ENCODE assay signal across 18 cellular contexts in genomic region chr7:159119851-159120539, GRCh38. TPM values are rescaled to one million over a fixed set of nuclear protein-coding genes. Genes with fewer than 3 reads are reported as not detected.
DNase-seq lines count a peak whose midpoint lies in the region; TF ChIP-seq lines count a peak whose summit lies in the region.
"Had no signal": no experiment of that assay in that cellular context is flagged by ENCODE, and none has a peak within 500 bp of the region (broad histone marks: within the 10 kb centered on the region; RNA-seq: fewer than 3 reads in every experiment).

No MANE protein-coding gene starts in this region.

- H3K9ac ChIP-seq in endodermal cell (ENCODE audit: extremely low read depth, low read length, poor library complexity, severe bottlenecking) (no peak overlapping the region), neuronal stem cell (ENCODE audit: low read depth, low read length, poor library complexity) (no peak overlapping the region)

- H2AFZ ChIP-seq in neuronal stem cell (ENCODE audit: low read length): no peak overlapping the region

- no peak overlapping the region for H2BK12ac ChIP-seq in neuronal stem cell (ENCODE audit: low read length)

- H3K23ac ChIP-seq in neuronal stem cell (ENCODE audit: low read depth, low read length, poor library complexity): peak overlapping the region; percentile 89

- TF ChIP-seq CTCF in left ventricle myocardium inferior (IDR thresholded peaks at IDR 0.05; ENCODE audit: borderline replicate concordance) (no peak), endodermal cell (conservative IDR thresholded peaks at IDR 0.05) (no peak)

- H2BK120ac ChIP-seq in neuronal stem cell (ENCODE audit: low read depth, low read length): no peak overlapping the region

- no peaks in the 10 kb centered on the region for H3K79me1 ChIP-seq in neuronal stem cell (ENCODE audit: low read depth, low read length)

- H3K4ac ChIP-seq in neuronal stem cell (ENCODE audit: low read length): no peak overlapping the region

- H3K27me3 ChIP-seq in left ventricle myocardium inferior (ENCODE audit: low read depth) (no peaks in the 10 kb centered on the region), endodermal cell (ENCODE audit: control insufficient read depth, insufficient read depth, low read length, poor library complexity, severe bottlenecking) (no peaks in the 10 kb centered on the region), neuronal stem cell (ENCODE audit: control insufficient read depth in 3 of 3, insufficient read depth in 3 of 3, low read depth in 1 of 3, low read length in 3 of 3) (peaks cover 0 to 20% (median 0%) of the 10 kb centered on the region in 3 experiments)

- 80 to 100% methylated on average over 1 to 11 of the region's 11 CpGs for WGBS in endodermal cell (ENCODE audit: insufficient coverage in 1 of 2, insufficient read length in 1 of 2), 2 experiments
- no CpG with 5 or more reads among the region's 11 CpGs for WGBS in neuronal stem cell (ENCODE audit: extremely low coverage in 2 of 2, insufficient read length in 2 of 2, insufficient replicate concordance in 1 of 2), 2 donors

- H3K4me3 ChIP-seq in left ventricle myocardium inferior: no peak overlapping the region
- H3K4me3 ChIP-seq in endodermal cell (ENCODE audit: low read length): no peak overlapping the region
- H3K4me3 ChIP-seq in neuronal stem cell (ENCODE audit: low read length in 2 of 2): no peak overlapping the region

- H3K27ac Mint-ChIP-seq in endodermal cell: no peak overlapping the region
- H3K27ac Mint-ChIP-seq: CD4-positive, CD25-positive, alpha-beta regulatory T cell had no signal

- no peaks in the 10 kb centered on the region for H3K9me3 Mint-ChIP-seq in endodermal cell
- H3K9me3 Mint-ChIP-seq: CD4-positive, CD25-positive, alpha-beta regulatory T cell had no signal

- no peak overlapping the region for H3K18ac ChIP-seq in neuronal stem cell (ENCODE audit: low read length)

- intact Hi-C loops in cardiac septum (cut with DNase I) (no loop called here), left ventricle myocardium inferior (cut with micrococcal nuclease) (no loop called here)

- no peaks in the 10 kb centered on the region for H3K36me3 Mint-ChIP-seq in endodermal cell (ENCODE audit: low read depth)
- H3K36me3 Mint-ChIP-seq: CD4-positive, CD25-positive, alpha-beta regulatory T cell had no signal

- H3K14ac ChIP-seq in neuronal stem cell (ENCODE audit: low read length): no peak overlapping the region

- no peaks in the 10 kb centered on the region for H3K36me3 ChIP-seq in left ventricle myocardium inferior
- no peaks in the 10 kb centered on the region for H3K36me3 ChIP-seq in endodermal cell (ENCODE audit: control insufficient read depth, insufficient read depth, low read length)
- H3K36me3 ChIP-seq in neuronal stem cell (replicated peaks in 1 of 2; ENCODE audit: control insufficient read depth in 2 of 2, insufficient read depth in 2 of 2, low read length in 2 of 2): no peaks in the 10 kb centered on the region

- H3K4me1 ChIP-seq in left ventricle myocardium inferior (peaks cover 12% of the 10 kb centered on the region), endodermal cell (ENCODE audit: control insufficient read depth, insufficient read depth, low read length) (no peaks in the 10 kb centered on the region), neuronal stem cell (ENCODE audit: control insufficient read depth in 2 of 2, insufficient read depth in 1 of 2, low read depth in 1 of 2, low read length in 2 of 2) (peaks cover 0 to 10% of the 10 kb centered on the region in 2 donors)

- no peak overlapping the region for H2BK5ac ChIP-seq in neuronal stem cell (ENCODE audit: low read length)

- H3K4me2 ChIP-seq in neuronal stem cell (ENCODE audit: insufficient read depth, low read length, poor library complexity, severe bottlenecking): no peak overlapping the region

- H4K8ac ChIP-seq in neuronal stem cell (ENCODE audit: low read depth, low read length): no peak overlapping the region

- no peaks in the 10 kb centered on the region for H3K27me3 Mint-ChIP-seq in endodermal cell (ENCODE audit: insufficient read depth)

- peaks cover 12% of the 10 kb centered on the region for H3K4me1 Mint-ChIP-seq in endodermal cell

- no peak overlapping the region for H4K91ac ChIP-seq in neuronal stem cell (ENCODE audit: low read depth, low read length, poor library complexity)

- H3K9me3 ChIP-seq in left ventricle myocardium inferior (replicated peaks): peaks cover 4% of the 10 kb centered on the region
- no peaks in the 10 kb centered on the region for H3K9me3 ChIP-seq in endodermal cell (ENCODE audit: control insufficient read depth, low read length)
- H3K9me3 ChIP-seq in neuronal stem cell (replicated peaks in 1 of 2; ENCODE audit: control insufficient read depth in 2 of 2, insufficient read depth in 1 of 2, low read depth in 1 of 2, low read length in 2 of 2): peaks cover 0 to 5% of the 10 kb centered on the region in 2 donors

- H3K27ac ChIP-seq in left ventricle myocardium inferior (replicated peaks) (no peak overlapping the region), endodermal cell (ENCODE audit: low read depth, low read length) (no peak overlapping the region), neuronal stem cell (replicated peaks; ENCODE audit: low read length) (no peak overlapping the region)

- H2AK5ac ChIP-seq in neuronal stem cell (ENCODE audit: low read depth, low read length): peak overlapping the region; percentile 68

- DNase-seq in cardiac septum (ENCODE audit: low spot score) (peak; percentile 58), left ventricle myocardium inferior (no peak), endodermal cell (peak; percentile 22), neuronal stem cell (ENCODE audit: low spot score) (no peak), NCI-H146 treated with DMSO at 0.1 percent for 48 hours (lab: John Stamatoyannopoulos, UW; ENCODE audit: unreplicated experiment) (no peak), RKO (ENCODE audit: low spot score) (no peak), NCI-H128 (lab: John Stamatoyannopoulos, UW; ENCODE audit: unreplicated experiment) (no peak)
- DNase-seq: CD4-positive, CD25-positive, alpha-beta regulatory T cell; DMS79; KG1; NCI-H1092 treated with DMSO at 0.1 percent for 48 hours; NCI-H146; NCI-H2081; NCI-H446 treated with DMSO at 0.1 percent for 48 hours; NCI-H526 treated with DMSO at 0.1 percent for 48 hours; RPMI8226; SIG-M5 had no signal

- H2BK15ac ChIP-seq in neuronal stem cell (ENCODE audit: low read length): peak overlapping the region; percentile 80

- no peak overlapping the region for H3K4me3 Mint-ChIP-seq in endodermal cell
- H3K4me3 Mint-ChIP-seq: CD4-positive, CD25-positive, alpha-beta regulatory T cell had no signal

RNA-seq across cellular contexts. Expression of gene VIPR2, which starts 24.7 kb away (rescaled TPM):
- 23.2 TPM for total RNA-seq in cardiac septum
- total RNA-seq in left ventricle myocardium inferior: 17.5 TPM
- 1 to 10 TPM in 1 of 2 donors, under 1 TPM in 1; 0.64 to 1.8 TPM for total RNA-seq in endodermal cell
- 0.57 TPM for polyA plus RNA-seq in endodermal cell (2013, experiment 1 of 2)
- 0.41 TPM for polyA plus RNA-seq in endodermal cell (2013, experiment 2 of 2)
- polyA plus RNA-seq in neuronal stem cell (2013, experiment 1 of 2): 2.8 TPM
- polyA plus RNA-seq in neuronal stem cell (2013, experiment 2 of 2): 2.6 TPM
- total RNA-seq: CD4-positive, CD25-positive, alpha-beta regulatory T cell had no signal
- polyA plus RNA-seq: BJ; CD4-positive, CD25-positive, alpha-beta regulatory T cell had no signal

Comparison
In these comparisons a context has a peak if more than half of its experiments do, and no peak if none do; other contexts are left out.
1. DNase-seq: peak in cardiac septum (single experiment) and endodermal cell (single experiment); none in left ventricle myocardium inferior (single experiment), neuronal stem cell (single experiment), NCI-H146 treated with DMSO at 0.1 percent for 48 hours (single experiment), RKO (single experiment) and NCI-H128 (single experiment).